In the genomic region with DNA sequence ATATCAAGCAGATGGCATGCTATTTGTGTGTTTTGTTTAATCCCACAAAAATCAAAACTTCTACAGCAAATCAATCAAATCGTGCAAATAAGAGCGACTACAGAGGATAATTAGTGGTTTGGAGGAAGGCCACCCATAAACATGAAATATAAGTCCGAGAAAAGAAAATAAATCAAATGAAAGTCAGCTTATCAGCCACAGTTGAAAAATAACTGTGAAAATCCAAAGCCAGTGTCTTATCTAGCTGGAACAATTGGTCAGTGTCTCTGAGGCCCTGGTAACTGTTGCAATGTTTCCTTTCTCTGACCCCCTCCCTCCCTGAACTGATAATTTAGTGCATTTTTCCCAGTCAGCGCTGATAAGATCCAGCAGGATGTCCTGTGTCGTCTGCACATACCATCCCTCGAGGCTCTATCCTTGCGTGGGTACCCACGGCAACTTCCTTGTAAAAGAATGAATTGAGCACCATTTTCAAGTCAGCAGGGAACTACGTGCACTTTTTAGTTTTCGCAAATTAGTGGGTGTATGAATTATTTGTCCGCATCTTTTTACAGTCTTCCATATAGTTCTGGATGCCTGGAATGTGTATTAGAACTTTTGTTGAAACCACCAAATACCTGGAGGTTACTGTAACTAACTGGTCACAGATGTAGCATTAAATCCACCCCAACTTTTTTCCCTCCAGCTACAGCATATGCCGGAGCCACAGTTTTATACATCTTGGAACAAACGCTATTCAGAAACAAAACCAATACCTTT, we compare ENCODE assay signal across 1 cellular context.
A peak's percentile ranks its signal among the peaks of the same experiment; 100 is the strongest.
TF ChIP-seq lines count a peak whose summit lies in the region.

No MANE protein-coding gene starts in this region.

TF ChIP-seq in K562, 482 proteins besides CTCF, POLR2A, EP300 and RAD21 (continued from another document and continues in another):
- TF ChIP-seq, protein P1, sequence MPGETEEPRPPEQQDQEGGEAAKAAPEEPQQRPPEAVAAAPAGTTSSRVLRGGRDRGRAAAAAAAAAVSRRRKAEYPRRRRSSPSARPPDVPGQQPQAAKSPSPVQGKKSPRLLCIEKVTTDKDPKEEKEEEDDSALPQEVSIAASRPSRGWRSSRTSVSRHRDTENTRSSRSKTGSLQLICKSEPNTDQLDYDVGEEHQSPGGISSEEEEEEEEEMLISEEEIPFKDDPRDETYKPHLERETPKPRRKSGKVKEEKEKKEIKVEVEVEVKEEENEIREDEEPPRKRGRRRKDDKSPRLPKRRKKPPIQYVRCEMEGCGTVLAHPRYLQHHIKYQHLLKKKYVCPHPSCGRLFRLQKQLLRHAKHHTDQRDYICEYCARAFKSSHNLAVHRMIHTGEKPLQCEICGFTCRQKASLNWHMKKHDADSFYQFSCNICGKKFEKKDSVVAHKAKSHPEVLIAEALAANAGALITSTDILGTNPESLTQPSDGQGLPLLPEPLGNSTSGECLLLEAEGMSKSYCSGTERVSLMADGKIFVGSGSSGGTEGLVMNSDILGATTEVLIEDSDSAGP (CRISPR knock-in tag; IDR thresholded peaks at IDR 0.05), result no peak
- TF ChIP-seq SPI1 (IDR thresholded peaks at IDR 0.05; ENCODE audit: borderline replicate concordance, low read depth, low read length) (no peak), RUNX1 (IDR thresholded peaks at IDR 0.05; ENCODE audit: low read depth) (no peak), RBM25 (IDR thresholded peaks at IDR 0.05; ENCODE audit: low read depth, low read length, severe bottlenecking) (no peak), MCM7 (IDR thresholded peaks at IDR 0.05) (no peak), NCOA6 (IDR thresholded peaks at IDR 0.05) (no peak), KDM1A (IDR thresholded peaks at IDR 0.05) (peak; percentile 97 to 98), CBX5 (IDR thresholded peaks at IDR 0.05; ENCODE audit: borderline replicate concordance, low read depth) (no peak), ZNF77 (CRISPR knock-in tag; IDR thresholded peaks at IDR 0.05) (no peak), KLF13 (tag; IDR thresholded peaks at IDR 0.05; ENCODE audit: borderline replicate concordance, low read depth) (no peak), DDX20 (tag; IDR thresholded peaks at IDR 0.05; ENCODE audit: low read depth) (no peak), SMARCB1 (IDR thresholded peaks at IDR 0.05; ENCODE audit: insufficient read length, low read depth) (no peak), NONO (IDR thresholded peaks at IDR 0.05; ENCODE audit: low read depth in 2 of 2, low read length in 1 of 2) (no peak), RBM34 (IDR thresholded peaks at IDR 0.05; ENCODE audit: borderline replicate concordance, insufficient read depth, low read length) (no peak), ARID1B (IDR thresholded peaks at IDR 0.05) (peak; percentile 93), FOSL1 (tag; conservative IDR thresholded peaks at IDR 0.05) (peak; percentile 62), ETV6 (IDR thresholded peaks at IDR 0.05; ENCODE audit: borderline replicate concordance in 1 of 2, low read depth in 2 of 2, low read length in 1 of 2) (no peak), ETV6 (CRISPR knock-in tag; IDR thresholded peaks at IDR 0.05; ENCODE audit: borderline replicate concordance) (no peak), MCM5 (IDR thresholded peaks at IDR 0.05; ENCODE audit: low read depth) (no peak), ZNF408 (CRISPR knock-in tag; IDR thresholded peaks at IDR 0.05; ENCODE audit: low read depth) (no peak), NELFE (IDR thresholded peaks at IDR 0.05; ENCODE audit: insufficient read depth, insufficient read length) (no peak), ARHGAP35 (IDR thresholded peaks at IDR 0.05; ENCODE audit: partially characterized antibody) (no peak), CHD4 (IDR thresholded peaks at IDR 0.05; ENCODE audit: insufficient read depth, insufficient replicate concordance, low read depth, low read length, poor library complexity, severe bottlenecking) (no peak), CHCHD3 (CRISPR knock-in tag; IDR thresholded peaks at IDR 0.05) (no peak), SMAD1 (IDR thresholded peaks at IDR 0.05; ENCODE audit: low read depth, low read length, partially characterized antibody) (no peak), CBX1 (IDR thresholded peaks at IDR 0.05; ENCODE audit: low read depth) (no peak), PHF8 (IDR thresholded peaks at IDR 0.05; ENCODE audit: borderline replicate concordance, low read length) (no peak), BCOR (IDR thresholded peaks at IDR 0.05) (peak; percentile 31; the same call in 1 of the 2 replicates), CREB1 (IDR thresholded peaks at IDR 0.05) (no peak), CREB1 (CRISPR knock-in tag; IDR thresholded peaks at IDR 0.05) (no peak), ZNF274 (IDR thresholded peaks at IDR 0.05; ENCODE audit: borderline replicate concordance, low read depth, low read length) (no peak), RBM15 (IDR thresholded peaks at IDR 0.05; ENCODE audit: insufficient read depth, low read length) (no peak), ZNF766 (CRISPR knock-in tag; conservative IDR thresholded peaks at IDR 0.05) (peak; percentile 81), SMAD2 (IDR thresholded peaks at IDR 0.05; ENCODE audit: low read depth, low read length) (no peak), TSC22D4 (tag; IDR thresholded peaks at IDR 0.05) (no peak), POLR2G (IDR thresholded peaks at IDR 0.05; ENCODE audit: low read depth, low read length) (no peak), ATF7 (IDR thresholded peaks at IDR 0.05) (peak; percentile 38; the same call in 1 of the 2 replicates), FOXK1 (CRISPR knock-in tag; IDR thresholded peaks at IDR 0.05; ENCODE audit: borderline replicate concordance) (no peak), ZKSCAN1 (IDR thresholded peaks at IDR 0.05; ENCODE audit: low read depth, low read length) (no peak), HMG20A (CRISPR knock-in tag; conservative IDR thresholded peaks at IDR 0.05) (peak; percentile 98), GTF2F1 (IDR thresholded peaks at IDR 0.05; ENCODE audit: low read depth, low read length) (no peak), RBM14 (IDR thresholded peaks at IDR 0.05; ENCODE audit: borderline replicate concordance, insufficient read depth, low read depth, low read length) (no peak), CCAR2 (IDR thresholded peaks at IDR 0.05; ENCODE audit: low read depth, low read length) (no peak), ZNF507 (tag; conservative IDR thresholded peaks at IDR 0.05) (no peak), NEUROD1 (IDR thresholded peaks at IDR 0.05; ENCODE audit: borderline replicate concordance, low read depth, low read length, partially characterized antibody) (peak; percentile 55)
- TF ChIP-seq, protein P2, sequence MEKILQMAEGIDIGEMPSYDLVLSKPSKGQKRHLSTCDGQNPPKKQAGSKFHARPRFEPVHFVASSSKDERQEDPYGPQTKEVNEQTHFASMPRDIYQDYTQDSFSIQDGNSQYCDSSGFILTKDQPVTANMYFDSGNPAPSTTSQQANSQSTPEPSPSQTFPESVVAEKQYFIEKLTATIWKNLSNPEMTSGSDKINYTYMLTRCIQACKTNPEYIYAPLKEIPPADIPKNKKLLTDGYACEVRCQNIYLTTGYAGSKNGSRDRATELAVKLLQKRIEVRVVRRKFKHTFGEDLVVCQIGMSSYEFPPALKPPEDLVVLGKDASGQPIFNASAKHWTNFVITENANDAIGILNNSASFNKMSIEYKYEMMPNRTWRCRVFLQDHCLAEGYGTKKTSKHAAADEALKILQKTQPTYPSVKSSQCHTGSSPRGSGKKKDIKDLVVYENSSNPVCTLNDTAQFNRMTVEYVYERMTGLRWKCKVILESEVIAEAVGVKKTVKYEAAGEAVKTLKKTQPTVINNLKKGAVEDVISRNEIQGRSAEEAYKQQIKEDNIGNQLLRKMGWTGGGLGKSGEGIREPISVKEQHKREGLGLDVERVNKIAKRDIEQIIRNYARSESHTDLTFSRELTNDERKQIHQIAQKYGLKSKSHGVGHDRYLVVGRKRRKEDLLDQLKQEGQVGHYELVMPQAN (IDR thresholded peaks at IDR 0.05; ENCODE audit: borderline replicate concordance), result no peak
- TF ChIP-seq, protein P3, sequence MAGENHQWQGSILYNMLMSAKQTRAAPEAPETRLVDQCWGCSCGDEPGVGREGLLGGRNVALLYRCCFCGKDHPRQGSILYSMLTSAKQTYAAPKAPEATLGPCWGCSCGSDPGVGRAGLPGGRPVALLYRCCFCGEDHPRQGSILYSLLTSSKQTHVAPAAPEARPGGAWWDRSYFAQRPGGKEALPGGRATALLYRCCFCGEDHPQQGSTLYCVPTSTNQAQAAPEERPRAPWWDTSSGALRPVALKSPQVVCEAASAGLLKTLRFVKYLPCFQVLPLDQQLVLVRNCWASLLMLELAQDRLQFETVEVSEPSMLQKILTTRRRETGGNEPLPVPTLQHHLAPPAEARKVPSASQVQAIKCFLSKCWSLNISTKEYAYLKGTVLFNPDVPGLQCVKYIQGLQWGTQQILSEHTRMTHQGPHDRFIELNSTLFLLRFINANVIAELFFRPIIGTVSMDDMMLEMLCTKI (IDR thresholded peaks at IDR 0.05; ENCODE audit: partially characterized antibody), result no peak
- TF ChIP-seq, protein P4, sequence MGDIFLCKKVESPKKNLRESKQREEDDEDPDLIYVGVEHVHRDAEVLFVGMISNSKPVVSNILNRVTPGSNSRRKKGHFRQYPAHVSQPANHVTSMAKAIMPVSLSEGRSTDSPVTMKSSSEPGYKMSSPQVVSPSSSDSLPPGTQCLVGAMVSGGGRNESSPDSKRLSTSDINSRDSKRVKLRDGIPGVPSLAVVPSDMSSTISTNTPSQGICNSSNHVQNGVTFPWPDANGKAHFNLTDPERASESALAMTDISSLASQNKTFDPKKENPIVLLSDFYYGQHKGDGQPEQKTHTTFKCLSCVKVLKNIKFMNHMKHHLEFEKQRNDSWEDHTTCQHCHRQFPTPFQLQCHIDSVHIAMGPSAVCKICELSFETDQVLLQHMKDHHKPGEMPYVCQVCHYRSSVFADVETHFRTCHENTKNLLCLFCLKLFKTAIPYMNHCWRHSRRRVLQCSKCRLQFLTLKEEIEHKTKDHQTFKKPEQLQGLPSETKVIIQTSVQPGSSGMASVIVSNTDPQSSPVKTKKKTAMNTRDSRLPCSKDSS (IDR thresholded peaks at IDR 0.05; ENCODE audit: low read depth, partially characterized antibody), result no peak
- TF ChIP-seq, protein P5, sequence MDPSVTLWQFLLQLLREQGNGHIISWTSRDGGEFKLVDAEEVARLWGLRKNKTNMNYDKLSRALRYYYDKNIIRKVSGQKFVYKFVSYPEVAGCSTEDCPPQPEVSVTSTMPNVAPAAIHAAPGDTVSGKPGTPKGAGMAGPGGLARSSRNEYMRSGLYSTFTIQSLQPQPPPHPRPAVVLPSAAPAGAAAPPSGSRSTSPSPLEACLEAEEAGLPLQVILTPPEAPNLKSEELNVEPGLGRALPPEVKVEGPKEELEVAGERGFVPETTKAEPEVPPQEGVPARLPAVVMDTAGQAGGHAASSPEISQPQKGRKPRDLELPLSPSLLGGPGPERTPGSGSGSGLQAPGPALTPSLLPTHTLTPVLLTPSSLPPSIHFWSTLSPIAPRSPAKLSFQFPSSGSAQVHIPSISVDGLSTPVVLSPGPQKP (CRISPR knock-in tag; IDR thresholded peaks at IDR 0.05), result no peak
- TF ChIP-seq, protein P6, sequence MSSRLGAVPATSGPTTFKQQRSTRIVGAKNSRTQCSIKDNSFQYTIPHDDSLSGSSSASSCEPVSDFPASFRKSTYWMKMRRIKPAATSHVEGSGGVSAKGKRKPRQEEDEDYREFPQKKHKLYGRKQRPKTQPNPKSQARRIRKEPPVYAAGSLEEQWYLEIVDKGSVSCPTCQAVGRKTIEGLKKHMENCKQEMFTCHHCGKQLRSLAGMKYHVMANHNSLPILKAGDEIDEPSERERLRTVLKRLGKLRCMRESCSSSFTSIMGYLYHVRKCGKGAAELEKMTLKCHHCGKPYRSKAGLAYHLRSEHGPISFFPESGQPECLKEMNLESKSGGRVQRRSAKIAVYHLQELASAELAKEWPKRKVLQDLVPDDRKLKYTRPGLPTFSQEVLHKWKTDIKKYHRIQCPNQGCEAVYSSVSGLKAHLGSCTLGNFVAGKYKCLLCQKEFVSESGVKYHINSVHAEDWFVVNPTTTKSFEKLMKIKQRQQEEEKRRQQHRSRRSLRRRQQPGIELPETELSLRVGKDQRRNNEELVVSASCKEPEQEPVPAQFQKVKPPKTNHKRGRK (tag; IDR thresholded peaks at IDR 0.05), result no peak
- TF ChIP-seq, protein P7, sequence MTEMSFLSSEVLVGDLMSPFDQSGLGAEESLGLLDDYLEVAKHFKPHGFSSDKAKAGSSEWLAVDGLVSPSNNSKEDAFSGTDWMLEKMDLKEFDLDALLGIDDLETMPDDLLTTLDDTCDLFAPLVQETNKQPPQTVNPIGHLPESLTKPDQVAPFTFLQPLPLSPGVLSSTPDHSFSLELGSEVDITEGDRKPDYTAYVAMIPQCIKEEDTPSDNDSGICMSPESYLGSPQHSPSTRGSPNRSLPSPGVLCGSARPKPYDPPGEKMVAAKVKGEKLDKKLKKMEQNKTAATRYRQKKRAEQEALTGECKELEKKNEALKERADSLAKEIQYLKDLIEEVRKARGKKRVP (CRISPR knock-in tag; IDR thresholded peaks at IDR 0.05), result 0 out of 2 replicates have a peak, but pooled peaks have one; percentile 55
- TF ChIP-seq, protein P8, sequence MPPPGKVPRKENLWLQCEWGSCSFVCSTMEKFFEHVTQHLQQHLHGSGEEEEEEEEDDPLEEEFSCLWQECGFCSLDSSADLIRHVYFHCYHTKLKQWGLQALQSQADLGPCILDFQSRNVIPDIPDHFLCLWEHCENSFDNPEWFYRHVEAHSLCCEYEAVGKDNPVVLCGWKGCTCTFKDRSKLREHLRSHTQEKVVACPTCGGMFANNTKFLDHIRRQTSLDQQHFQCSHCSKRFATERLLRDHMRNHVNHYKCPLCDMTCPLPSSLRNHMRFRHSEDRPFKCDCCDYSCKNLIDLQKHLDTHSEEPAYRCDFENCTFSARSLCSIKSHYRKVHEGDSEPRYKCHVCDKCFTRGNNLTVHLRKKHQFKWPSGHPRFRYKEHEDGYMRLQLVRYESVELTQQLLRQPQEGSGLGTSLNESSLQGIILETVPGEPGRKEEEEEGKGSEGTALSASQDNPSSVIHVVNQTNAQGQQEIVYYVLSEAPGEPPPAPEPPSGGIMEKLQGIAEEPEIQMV (tag; conservative IDR thresholded peaks at IDR 0.05; ENCODE audit: low read depth), result no peak
- TF ChIP-seq, protein P9, sequence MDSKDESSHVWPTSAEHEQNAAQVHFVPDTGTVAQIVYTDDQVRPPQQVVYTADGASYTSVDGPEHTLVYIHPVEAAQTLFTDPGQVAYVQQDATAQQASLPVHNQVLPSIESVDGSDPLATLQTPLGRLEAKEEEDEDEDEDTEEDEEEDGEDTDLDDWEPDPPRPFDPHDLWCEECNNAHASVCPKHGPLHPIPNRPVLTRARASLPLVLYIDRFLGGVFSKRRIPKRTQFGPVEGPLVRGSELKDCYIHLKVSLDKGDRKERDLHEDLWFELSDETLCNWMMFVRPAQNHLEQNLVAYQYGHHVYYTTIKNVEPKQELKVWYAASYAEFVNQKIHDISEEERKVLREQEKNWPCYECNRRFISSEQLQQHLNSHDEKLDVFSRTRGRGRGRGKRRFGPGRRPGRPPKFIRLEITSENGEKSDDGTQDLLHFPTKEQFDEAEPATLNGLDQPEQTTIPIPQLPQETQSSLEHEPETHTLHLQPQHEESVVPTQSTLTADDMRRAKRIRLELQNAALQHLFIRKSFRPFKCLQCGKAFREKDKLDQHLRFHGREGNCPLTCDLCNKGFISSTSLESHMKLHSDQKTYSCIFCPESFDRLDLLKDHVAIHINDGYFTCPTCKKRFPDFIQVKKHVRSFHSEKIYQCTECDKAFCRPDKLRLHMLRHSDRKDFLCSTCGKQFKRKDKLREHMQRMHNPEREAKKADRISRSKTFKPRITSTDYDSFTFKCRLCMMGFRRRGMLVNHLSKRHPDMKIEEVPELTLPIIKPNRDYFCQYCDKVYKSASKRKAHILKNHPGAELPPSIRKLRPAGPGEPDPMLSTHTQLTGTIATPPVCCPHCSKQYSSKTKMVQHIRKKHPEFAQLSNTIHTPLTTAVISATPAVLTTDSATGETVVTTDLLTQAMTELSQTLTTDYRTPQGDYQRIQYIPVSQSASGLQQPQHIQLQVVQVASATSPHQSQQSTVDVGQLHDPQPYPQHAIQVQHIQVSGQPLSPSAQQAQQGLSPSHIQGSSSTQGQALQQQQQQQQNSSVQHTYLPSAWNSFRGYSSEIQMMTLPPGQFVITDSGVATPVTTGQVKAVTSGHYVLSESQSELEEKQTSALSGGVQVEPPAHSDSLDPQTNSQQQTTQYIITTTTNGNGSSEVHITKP (IDR thresholded peaks at IDR 0.05; ENCODE audit: partially characterized antibody), result no peak
